1 cellular context compared by ENCODE assay signal in the genomic region with DNA sequence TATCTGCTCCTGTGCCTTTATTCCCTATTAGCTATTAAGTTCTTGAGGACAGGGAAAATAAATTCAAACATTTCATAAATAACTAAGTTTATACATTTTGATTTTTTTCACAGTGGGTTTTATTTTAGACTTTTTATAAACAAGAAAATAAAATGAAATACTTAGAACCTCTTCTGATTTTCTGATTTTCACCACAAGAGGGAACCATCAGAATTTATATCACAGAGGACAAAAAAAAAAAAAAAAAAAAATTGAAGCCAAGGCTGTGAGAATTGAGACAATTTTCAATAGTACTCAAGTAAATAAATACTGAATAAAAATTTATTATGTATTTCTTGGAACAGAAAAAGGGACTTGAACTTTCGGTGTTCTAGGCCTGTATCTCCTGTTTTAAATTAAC.
TF ChIP-seq lines count a peak whose summit lies in the region.

No MANE protein-coding gene starts in this region.

TF ChIP-seq in GM23338, 12 proteins besides CTCF, POLR2A, EP300 and RAD21 (continued from another document):
- TF ChIP-seq, protein P1, sequence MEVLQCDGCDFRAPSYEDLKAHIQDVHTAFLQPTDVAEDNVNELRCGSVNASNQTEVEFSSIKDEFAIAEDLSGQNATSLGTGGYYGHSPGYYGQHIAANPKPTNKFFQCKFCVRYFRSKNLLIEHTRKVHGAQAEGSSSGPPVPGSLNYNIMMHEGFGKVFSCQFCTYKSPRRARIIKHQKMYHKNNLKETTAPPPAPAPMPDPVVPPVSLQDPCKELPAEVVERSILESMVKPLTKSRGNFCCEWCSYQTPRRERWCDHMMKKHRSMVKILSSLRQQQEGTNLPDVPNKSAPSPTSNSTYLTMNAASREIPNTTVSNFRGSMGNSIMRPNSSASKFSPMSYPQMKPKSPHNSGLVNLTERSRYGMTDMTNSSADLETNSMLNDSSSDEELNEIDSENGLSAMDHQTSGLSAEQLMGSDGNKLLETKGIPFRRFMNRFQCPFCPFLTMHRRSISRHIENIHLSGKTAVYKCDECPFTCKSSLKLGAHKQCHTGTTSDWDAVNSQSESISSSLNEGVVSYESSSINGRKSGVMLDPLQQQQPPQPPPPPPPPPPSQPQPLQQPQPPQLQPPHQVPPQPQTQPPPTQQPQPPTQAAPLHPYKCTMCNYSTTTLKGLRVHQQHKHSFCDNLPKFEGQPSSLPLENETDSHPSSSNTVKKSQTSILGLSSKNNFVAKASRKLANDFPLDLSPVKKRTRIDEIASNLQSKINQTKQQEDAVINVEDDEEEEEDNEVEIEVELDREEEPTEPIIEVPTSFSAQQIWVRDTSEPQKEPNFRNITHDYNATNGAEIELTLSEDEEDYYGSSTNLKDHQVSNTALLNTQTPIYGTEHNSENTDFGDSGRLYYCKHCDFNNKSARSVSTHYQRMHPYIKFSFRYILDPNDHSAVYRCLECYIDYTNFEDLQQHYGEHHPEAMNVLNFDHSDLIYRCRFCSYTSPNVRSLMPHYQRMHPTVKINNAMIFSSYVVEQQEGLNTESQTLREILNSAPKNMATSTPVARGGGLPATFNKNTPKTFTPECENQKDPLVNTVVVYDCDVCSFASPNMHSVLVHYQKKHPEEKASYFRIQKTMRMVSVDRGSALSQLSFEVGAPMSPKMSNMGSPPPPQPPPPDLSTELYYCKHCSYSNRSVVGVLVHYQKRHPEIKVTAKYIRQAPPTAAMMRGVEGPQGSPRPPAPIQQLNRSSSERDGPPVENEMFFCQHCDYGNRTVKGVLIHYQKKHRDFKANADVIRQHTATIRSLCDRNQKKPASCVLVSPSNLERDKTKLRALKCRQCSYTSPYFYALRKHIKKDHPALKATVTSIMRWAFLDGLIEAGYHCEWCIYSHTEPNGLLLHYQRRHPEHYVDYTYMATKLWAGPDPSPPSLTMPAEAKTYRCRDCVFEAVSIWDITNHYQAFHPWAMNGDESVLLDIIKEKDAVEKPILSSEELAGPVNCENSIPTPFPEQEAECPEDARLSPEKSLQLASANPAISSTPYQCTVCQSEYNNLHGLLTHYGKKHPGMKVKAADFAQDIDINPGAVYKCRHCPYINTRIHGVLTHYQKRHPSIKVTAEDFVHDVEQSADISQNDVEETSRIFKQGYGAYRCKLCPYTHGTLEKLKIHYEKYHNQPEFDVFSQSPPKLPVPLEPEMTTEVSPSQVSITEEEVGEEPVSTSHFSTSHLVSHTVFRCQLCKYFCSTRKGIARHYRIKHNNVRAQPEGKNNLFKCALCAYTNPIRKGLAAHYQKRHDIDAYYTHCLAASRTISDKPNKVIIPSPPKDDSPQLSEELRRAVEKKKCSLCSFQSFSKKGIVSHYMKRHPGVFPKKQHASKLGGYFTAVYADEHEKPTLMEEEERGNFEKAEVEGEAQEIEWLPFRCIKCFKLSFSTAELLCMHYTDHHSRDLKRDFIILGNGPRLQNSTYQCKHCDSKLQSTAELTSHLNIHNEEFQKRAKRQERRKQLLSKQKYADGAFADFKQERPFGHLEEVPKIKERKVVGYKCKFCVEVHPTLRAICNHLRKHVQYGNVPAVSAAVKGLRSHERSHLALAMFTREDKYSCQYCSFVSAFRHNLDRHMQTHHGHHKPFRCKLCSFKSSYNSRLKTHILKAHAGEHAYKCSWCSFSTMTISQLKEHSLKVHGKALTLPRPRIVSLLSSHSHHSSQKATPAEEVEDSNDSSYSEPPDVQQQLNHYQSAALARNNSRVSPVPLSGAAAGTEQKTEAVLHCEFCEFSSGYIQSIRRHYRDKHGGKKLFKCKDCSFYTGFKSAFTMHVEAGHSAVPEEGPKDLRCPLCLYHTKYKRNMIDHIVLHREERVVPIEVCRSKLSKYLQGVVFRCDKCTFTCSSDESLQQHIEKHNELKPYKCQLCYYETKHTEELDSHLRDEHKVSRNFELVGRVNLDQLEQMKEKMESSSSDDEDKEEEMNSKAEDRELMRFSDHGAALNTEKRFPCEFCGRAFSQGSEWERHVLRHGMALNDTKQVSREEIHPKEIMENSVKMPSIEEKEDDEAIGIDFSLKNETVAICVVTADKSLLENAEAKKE (CRISPR knock-in tag; IDR thresholded peaks at IDR 0.05): no peak
- TF ChIP-seq POLR2AphosphoS5 (IDR thresholded peaks at IDR 0.05; ENCODE audit: low read depth) (no peak), STAT1 (IDR thresholded peaks at IDR 0.05; ENCODE audit: unreplicated experiment) (no peak)
